In the genomic region with DNA sequence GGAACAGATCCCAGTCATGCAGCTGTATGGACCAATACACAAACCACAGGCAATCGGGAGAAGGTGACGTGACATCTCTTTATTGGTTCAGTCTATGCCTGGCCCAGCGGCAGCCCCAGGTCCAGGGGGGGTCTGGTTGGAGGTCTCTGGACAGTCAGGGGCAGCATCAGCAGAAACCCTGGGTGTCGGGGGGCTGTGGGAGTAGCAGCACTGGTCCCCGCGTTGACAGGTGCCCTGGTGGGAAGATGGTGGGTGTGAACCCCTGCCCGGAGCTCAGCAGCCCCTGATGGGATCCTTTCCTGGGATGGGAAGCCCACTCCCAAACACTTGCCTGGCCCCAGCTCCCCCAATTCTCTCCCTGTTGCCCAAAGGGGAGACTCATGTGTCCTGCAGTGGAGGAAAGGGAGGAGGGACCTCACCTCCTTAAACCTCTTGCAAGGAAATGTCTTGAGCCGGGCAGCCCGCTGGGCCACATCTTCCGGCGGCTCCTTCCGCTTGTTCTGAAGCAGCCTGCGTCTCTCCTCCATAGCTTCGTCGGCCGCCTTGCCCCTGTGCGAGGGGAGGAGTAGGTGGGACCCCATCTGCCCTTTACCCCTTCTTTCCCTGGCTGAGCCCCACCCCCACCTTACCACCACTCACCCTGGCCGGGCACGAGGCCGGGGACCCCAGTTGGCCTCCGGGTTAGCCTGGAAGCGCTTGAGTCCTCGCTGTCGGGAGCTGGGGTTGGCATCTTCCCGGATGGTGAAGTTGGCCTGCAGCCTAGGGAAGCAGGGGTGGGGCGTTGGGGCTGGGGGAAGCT, we compare ENCODE assay signal across 8 cellular contexts. TPM values are rescaled to one million over a fixed set of nuclear protein-coding genes. Genes with fewer than 3 reads are reported as not detected.
DNase-seq lines count a peak whose midpoint lies in the region; ATAC-seq and TF ChIP-seq lines count a peak whose summit lies in the region.

No MANE protein-coding gene starts in this region.

- H3K4me1 Mint-ChIP-seq in CD4-positive, alpha-beta memory T cell: peaks cover 14 to 42% (median 28%) of the 10 kb centered on the region in 4 donors
- H3K4me1 Mint-ChIP-seq in mesothelial cell of epicardium: peaks cover 4% of the 10 kb centered on the region

- 66 to 93% methylated on average over 13 to 26 of the region's 26 CpGs for WGBS in body of pancreas, 2 donors

- H3K9me3 Mint-ChIP-seq in CD4-positive, alpha-beta memory T cell: no peaks in the 10 kb centered on the region
- no peaks in the 10 kb centered on the region for H3K9me3 Mint-ChIP-seq in mesothelial cell of epicardium

- no peak overlapping the region for H3K9ac ChIP-seq in muscle layer of colon (ENCODE audit: low read length)

- H3K9me3 ChIP-seq in CD4-positive, alpha-beta memory T cell (ENCODE audit: control insufficient read depth in 1 of 2, low read length in 2 of 2): no peaks in the 10 kb centered on the region
- H3K9me3 ChIP-seq in muscle layer of colon (ENCODE audit: low read length) (no peaks in the 10 kb centered on the region), body of pancreas (no peaks in the 10 kb centered on the region)

- H3K4me3 ChIP-seq in CD4-positive, alpha-beta memory T cell (ENCODE audit: low read length in 2 of 2): peak overlapping the region; percentile 65 to 73
- no peak overlapping the region for H3K4me3 ChIP-seq in muscle layer of colon (ENCODE audit: low read depth in 1 of 2, low read length in 2 of 2)
- H3K4me3 ChIP-seq in body of pancreas: no peak overlapping the region

- peaks cover 1% of the 10 kb centered on the region for H3K36me3 ChIP-seq in CD4-positive, alpha-beta memory T cell (ENCODE audit: insufficient read depth, low read length)
- peaks cover 5% of the 10 kb centered on the region for H3K36me3 ChIP-seq in muscle layer of colon (ENCODE audit: insufficient read depth, low read length)
- no peaks in the 10 kb centered on the region for H3K36me3 ChIP-seq in body of pancreas (replicated peaks in 1 of 2; ENCODE audit: insufficient read depth in 1 of 2, low read depth in 2 of 2)

- H3K27me3 ChIP-seq in CD4-positive, alpha-beta memory T cell (ENCODE audit: insufficient read depth, low read length): no peaks in the 10 kb centered on the region
- H3K27me3 ChIP-seq in muscle layer of colon (ENCODE audit: control insufficient read depth in 1 of 2, insufficient read depth in 2 of 2, low read length in 2 of 2) (no peaks in the 10 kb centered on the region), body of pancreas (no peaks in the 10 kb centered on the region)

- H3K4me3 Mint-ChIP-seq in CD4-positive, alpha-beta memory T cell: peak overlapping the region; percentile 87 to 97 (median 92)
- no peak overlapping the region for H3K4me3 Mint-ChIP-seq in mesothelial cell of epicardium

- CTCF ChIA-PET in CD4-positive, alpha-beta memory T cell (lab: Charles Lee; ENCODE audit: partially characterized antibody): interaction anchor here (1.0 to 4.4 kb wide), 19 partner anchors 10 to 172 kb away, joined by 3 to 40 read pairs (median 5); a partner anchor contains a TSS

- POLR2A ChIA-PET in CD4-positive, alpha-beta memory T cell (lab: Charles Lee; ENCODE audit: partially characterized antibody): interaction anchor here (0.7 to 5.1 kb wide), 19 partner anchors 8 to 330 kb away, joined by 3 to 69 read pairs (median 5); a partner anchor contains a TSS

- ATAC-seq in HG02642 (IDR thresholded peaks at IDR 0.05; ENCODE audit: poor library complexity, unreplicated experiment): peak; percentile 2
- no peak for ATAC-seq in body of pancreas

- peaks cover 56% of the 10 kb centered on the region for H3K4me1 ChIP-seq in CD4-positive, alpha-beta memory T cell (ENCODE audit: insufficient read depth, low read length)
- H3K4me1 ChIP-seq in muscle layer of colon (ENCODE audit: insufficient read depth, low read length) (peaks cover 19% of the 10 kb centered on the region), body of pancreas (peaks cover 12% of the 10 kb centered on the region)

- DNase-seq in CD4-positive, alpha-beta memory T cell: peak in 2 of 5 donors; percentile 23 to 56
- DNase-seq in activated effector memory CD4-positive, alpha-beta T cell treated with Interleukin-2 at 50 U/mL for 16 hours: peak; percentile 34
- no peak for DNase-seq in body of pancreas
- no peak for DNase-seq in SKM-1 (lab: John Stamatoyannopoulos, UW; ENCODE audit: unreplicated experiment)
- DNase-seq in mesothelial cell of epicardium (ENCODE audit: low spot score in 2 of 2, unreplicated experiment in 2 of 2): no peak
- no peak for DNase-seq in kidney tubule cell (ENCODE audit: low spot score)

- intact Hi-C loops in CD4-positive, alpha-beta memory T cell (cut with micrococcal nuclease): loop anchor here (1.0 kb wide), 1 partner anchor 11 kb away; a partner anchor contains a TSS
- intact Hi-C loops in body of pancreas (cut with DNase I): no loop called here

- H3K27ac Mint-ChIP-seq in CD4-positive, alpha-beta memory T cell: peak overlapping the region; percentile 83 to 94 (median 93)
- H3K27ac Mint-ChIP-seq in mesothelial cell of epicardium: no peak overlapping the region

- peak overlapping the region; percentile 48 for H3K27ac ChIP-seq in CD4-positive, alpha-beta memory T cell (ENCODE audit: low read depth, low read length)
- H3K27ac ChIP-seq in muscle layer of colon (ENCODE audit: low read depth, low read length) (peak overlapping the region; percentile 39), body of pancreas (peak overlapping the region in 2 of 4 donors; percentile 36 to 77)

- H3K27me3 Mint-ChIP-seq in CD4-positive, alpha-beta memory T cell: no peaks in the 10 kb centered on the region
- H3K27me3 Mint-ChIP-seq in mesothelial cell of epicardium (ENCODE audit: low read depth): peaks cover 24% of the 10 kb centered on the region

- TF ChIP-seq CTCF in body of pancreas (IDR thresholded peaks at IDR 0.05) (no peak), mesothelial cell of epicardium (IDR thresholded peaks at IDR 0.05; ENCODE audit: unreplicated experiment) (no peak)

- no peak for TF ChIP-seq POLR2A in body of pancreas (IDR thresholded peaks at IDR 0.05)

- peaks cover 2 to 7% of the 10 kb centered on the region in 2 donors for H3K36me3 Mint-ChIP-seq in CD4-positive, alpha-beta memory T cell
- peaks cover 6% of the 10 kb centered on the region for H3K36me3 Mint-ChIP-seq in mesothelial cell of epicardium

RNA-seq across cellular contexts. Expression of a gene that starts 2.4 kb away (rescaled TPM):
- 10 to 100 TPM; 16.1 to 16.9 TPM for total RNA-seq in CD4-positive, alpha-beta memory T cell
- 1 to 10 TPM; 2.3 to 9.4 TPM for polyA plus RNA-seq in CD4-positive, alpha-beta memory T cell
- total RNA-seq in body of pancreas (1 to 10 TPM; 3.4 to 6.9 TPM), mesothelial cell of epicardium (3.4 to 4.0 TPM (median 3.8 TPM) in 3 replicates)

RNA-seq across cellular contexts. Expression of a gene that starts 11.5 kb away (rescaled TPM):
- total RNA-seq in CD4-positive, alpha-beta memory T cell: 10 to 100 TPM; 70.6 to 78.4 TPM
- polyA plus RNA-seq in CD4-positive, alpha-beta memory T cell: 10 to 100 TPM; 18.0 to 24.9 TPM
- total RNA-seq in body of pancreas (10 to 100 TPM; 21.5 to 36.3 TPM), mesothelial cell of epicardium (53.9 to 58.6 TPM (median 57.0 TPM) in 3 replicates)

RNA-seq across cellular contexts. Expression of a gene that starts 13.0 kb away (rescaled TPM):
- 10 to 100 TPM; 25.8 to 34.1 TPM for total RNA-seq in CD4-positive, alpha-beta memory T cell
- 1 to 10 TPM in 1 of 2 donors, under 1 TPM in 1; 0.15 to 1.8 TPM for polyA plus RNA-seq in CD4-positive, alpha-beta memory T cell
- total RNA-seq in body of pancreas (10 to 100 TPM in 1 of 2 donors, 1 to 10 TPM in 1; 6.0 to 15.5 TPM), mesothelial cell of epicardium (63.0 to 76.4 TPM (median 74.5 TPM) in 3 replicates)

RNA-seq across cellular contexts. Expression of a gene that starts 45.1 kb away (rescaled TPM):
- 10 to 100 TPM; 63.7 to 64.0 TPM for total RNA-seq in CD4-positive, alpha-beta memory T cell
- polyA plus RNA-seq in CD4-positive, alpha-beta memory T cell: 10 to 100 TPM; 57.9 to 64.2 TPM
- total RNA-seq in body of pancreas (10 to 100 TPM; 54.2 to 65.3 TPM), mesothelial cell of epicardium (52.7 to 58.4 TPM (median 56.7 TPM) in 3 replicates)

RNA-seq across cellular contexts. Expression of a gene that starts 45.2 kb away (rescaled TPM):
- total RNA-seq in CD4-positive, alpha-beta memory T cell: 100 to 1,000 TPM; 148 to 153 TPM
- 100 to 1,000 TPM; 201 to 446 TPM for polyA plus RNA-seq in CD4-positive, alpha-beta memory T cell
- total RNA-seq in body of pancreas (100 to 1,000 TPM; 162 to 857 TPM), mesothelial cell of epicardium (278 to 284 TPM (median 282 TPM) in 3 replicates)

Comparison
In these comparisons a context has a peak if more than half of its experiments do, and no peak if none do; other contexts are left out.
1. H3K4me3 ChIP-seq: peak in CD4-positive, alpha-beta memory T cell (2 of 2); none in muscle layer of colon (0 of 2) and body of pancreas (0 of 2).